25 cellular contexts compared by ENCODE assay signal in genomic region chr16:17887963-17888362, GRCh38.
"Had no signal": no experiment of that assay in that cellular context is flagged by ENCODE, and none has a peak within 500 bp of the region (broad histone marks: within the 10 kb centered on the region; RNA-seq: fewer than 3 reads in every experiment).

No MANE protein-coding gene starts in this region.

- H3K9me3 ChIP-seq: colonic mucosa, esophagus squamous epithelium, gastroesophageal sphincter, heart left ventricle, neutrophil, ovary, prostate gland, upper lobe of right lung had no signal

- H3K4me1 Mint-ChIP-seq: activated naive CD8-positive, alpha-beta T cell treated with anti-CD3 and anti-CD28 coated beads, Interleukin-2, amount 10 ng/mL, durations not matched to agents 7 days and 5 days had no signal

- H3K4me3 ChIP-seq: colonic mucosa, dorsolateral prefrontal cortex, esophagus squamous epithelium, gastroesophageal sphincter, heart left ventricle, ovary, prostate gland, upper lobe of right lung had no signal

- H3K27ac Mint-ChIP-seq: activated naive CD8-positive, alpha-beta T cell treated with anti-CD3 and anti-CD28 coated beads, Interleukin-2, amount 10 ng/mL, durations not matched to agents 7 days and 5 days; activated T-helper 2 cell treated with anti-CD3 and anti-CD28 coated beads, Interferon-gamma antibody, Interleukin-2, Interleukin-4, amounts not matched to agents 10 μg/mL and 5 μg/mL and 100 μg/mL, durations not matched to agents 14 hours and 24 hours and 36 hours; natural killer cell treated with Interleukin-12 subunit alpha and Interleukin-12 subunit beta and Interleukin-15 and Interleukin-18, amount 100 ng/mL, for 72 hours had no signal

- FAIRE-seq: bronchial epithelial cell, islet of Langerhans, TTC549 had no signal

- DNase-seq: activated CD4-positive, alpha-beta T cell treated with anti-CD3 and anti-CD28 coated beads, Interleukin-2, amount 50 U/mL, for 4 hours; activated naive CD4-positive, alpha-beta T cell; activated naive CD8-positive, alpha-beta T cell treated with anti-CD3 and anti-CD28 coated beads, Interleukin-2, amount 10 ng/mL, durations not matched to agents 7 days and 5 days; amniotic stem cell; colonic mucosa; dorsolateral prefrontal cortex; esophagus squamous epithelium; heart left ventricle; left ventricle myocardium superior; mammary epithelial cell; midbrain; ovary; stimulated activated CD4-positive, alpha-beta T cell treated with anti-CD3 and anti-CD28 coated beads, Interleukin-4, amount 100 ng/mL, for 1 hour; stimulated activated naive CD4-positive, alpha-beta T cell treated with Interleukin-2 at 50 U/mL for 16 hours; T-helper 1 cell; upper lobe of right lung; WERI-Rb-1 had no signal

- H3K27ac ChIP-seq: colonic mucosa, dorsolateral prefrontal cortex, esophagus squamous epithelium, gastroesophageal sphincter, heart left ventricle, neutrophil, ovary, prostate gland, upper lobe of right lung, WERI-Rb-1 had no signal

- ATAC-seq: gastroesophageal sphincter, heart left ventricle, left ventricle myocardium superior, upper lobe of right lung had no signal

- H3K4me3 Mint-ChIP-seq: activated naive CD8-positive, alpha-beta T cell treated with anti-CD3 and anti-CD28 coated beads, Interleukin-2, amount 10 ng/mL, durations not matched to agents 7 days and 5 days; natural killer cell treated with Interleukin-12 subunit alpha and Interleukin-12 subunit beta and Interleukin-15 and Interleukin-18, amount 100 ng/mL, for 72 hours had no signal

- H3K9me3 Mint-ChIP-seq: activated naive CD8-positive, alpha-beta T cell treated with anti-CD3 and anti-CD28 coated beads, Interleukin-2, amount 10 ng/mL, durations not matched to agents 7 days and 5 days; activated T-helper 2 cell treated with anti-CD3 and anti-CD28 coated beads, Interferon-gamma antibody, Interleukin-2, Interleukin-4, amounts not matched to agents 10 μg/mL and 5 μg/mL and 100 μg/mL, durations not matched to agents 14 hours and 24 hours and 36 hours; natural killer cell treated with Interleukin-12 subunit alpha and Interleukin-12 subunit beta and Interleukin-15 and Interleukin-18, amount 100 ng/mL, for 72 hours had no signal

- H3K36me3 ChIP-seq: colonic mucosa, esophagus squamous epithelium, gastroesophageal sphincter, heart left ventricle, neutrophil, ovary, prostate gland, upper lobe of right lung, WERI-Rb-1 had no signal

- H3K27me3 ChIP-seq: colonic mucosa, esophagus squamous epithelium, gastroesophageal sphincter, heart left ventricle, neutrophil, ovary, upper lobe of right lung had no signal

- H3K4me1 ChIP-seq: colonic mucosa, esophagus squamous epithelium, gastroesophageal sphincter, heart left ventricle, prostate gland, upper lobe of right lung had no signal

- H3K27me3 Mint-ChIP-seq: activated naive CD8-positive, alpha-beta T cell treated with anti-CD3 and anti-CD28 coated beads, Interleukin-2, amount 10 ng/mL, durations not matched to agents 7 days and 5 days had no signal

- H3K36me3 Mint-ChIP-seq: activated naive CD8-positive, alpha-beta T cell treated with anti-CD3 and anti-CD28 coated beads, Interleukin-2, amount 10 ng/mL, durations not matched to agents 7 days and 5 days had no signal
